ENCODE assay signal across 16 cellular contexts in genomic region chr11:126459691-126460404, GRCh38.
DNase-seq lines count a peak whose midpoint lies in the region; TF ChIP-seq lines count a peak whose summit lies in the region.
"Had no signal": no experiment of that assay in that cellular context is flagged by ENCODE, and none has a peak within 500 bp of the region (broad histone marks: within the 10 kb centered on the region; RNA-seq: fewer than 3 reads in every experiment).

No MANE protein-coding gene starts in this region.

- H3K9ac ChIP-seq in neural progenitor cell = no peak overlapping the region

- H3K4me1 Mint-ChIP-seq in neural progenitor cell = peaks cover 4% of the 10 kb centered on the region

- peaks cover 10% of the 10 kb centered on the region for H3K27me3 Mint-ChIP-seq in neural progenitor cell (ENCODE audit: insufficient read depth, low read depth)

- DNase-seq in AG08396 (ENCODE audit: low spot score) (peak; percentile 35), LHCN-M2 (ENCODE audit: low read depth) (peak; percentile 18), fibroblast of peridontal ligament (ENCODE audit: extremely low read depth) (peak; percentile 85), neural progenitor cell (ENCODE audit: low spot score) (no peak), ureter (ENCODE audit: low spot score) (no peak), cortex of kidney (lab: John Stamatoyannopoulos, UW) (no peak)
- no peak for DNase-seq in activated CD8-positive, alpha-beta memory T cell treated with anti-CD3 and anti-CD28 coated beads for 24 hours
- DNase-seq in activated CD4-positive, alpha-beta T cell treated with anti-CD3 and anti-CD28 coated beads for 4 hours = no peak
- DNase-seq: activated B cell treated with CpG ODN at 0.5 μM for 24 hours; activated CD8-positive, alpha-beta memory T cell treated with anti-CD3 and anti-CD28 coated beads, Interleukin-2, amount 50 U/mL, for 4 hours; EL; NCI-H226; T-cell had no signal

- no peak overlapping the region for H3K4me2 ChIP-seq in neural progenitor cell

- no peaks in the 10 kb centered on the region for H3K9me3 Mint-ChIP-seq in neural progenitor cell
- H3K9me3 Mint-ChIP-seq: activated B cell treated with CpG ODN at 0.5 μM for 24 hours, T-cell had no signal

- H3K36me3 ChIP-seq in neural progenitor cell = no peaks in the 10 kb centered on the region
- H3K36me3 ChIP-seq: neutrophil, tibial nerve had no signal

- no peaks in the 10 kb centered on the region for H3K9me3 ChIP-seq in neural progenitor cell (ENCODE audit: low read depth)
- H3K9me3 ChIP-seq: neutrophil had no signal

- H3K4me3 Mint-ChIP-seq in neural progenitor cell = no peak overlapping the region
- H3K4me3 Mint-ChIP-seq: activated B cell treated with CpG ODN at 0.5 μM for 24 hours, T-cell had no signal

- peak overlapping the region; percentile 43 for H3K27ac Mint-ChIP-seq in neural progenitor cell
- H3K27ac Mint-ChIP-seq: activated B cell treated with CpG ODN at 0.5 μM for 24 hours, T-cell had no signal

- TF ChIP-seq CTCF in neural progenitor cell (IDR thresholded peaks at IDR 0.05) = no peak

- no peaks in the 10 kb centered on the region for H3K27me3 ChIP-seq in neural progenitor cell
- H3K27me3 ChIP-seq: neutrophil, tibial nerve had no signal

- H3K27ac ChIP-seq in neural progenitor cell = no peak overlapping the region
- H3K27ac ChIP-seq: C4-2B, neutrophil, tibial nerve had no signal

- no peak overlapping the region for H3K4me3 ChIP-seq in neural progenitor cell
- H3K4me3 ChIP-seq: tibial nerve had no signal

- no peaks in the 10 kb centered on the region for H4K20me1 ChIP-seq in neural progenitor cell (ENCODE audit: low read depth)

- no peaks in the 10 kb centered on the region for H3F3A ChIP-seq in neural progenitor cell (ENCODE audit: low read depth)

- H2AFZ ChIP-seq in neural progenitor cell (replicated peaks) = no peak overlapping the region

- no peaks in the 10 kb centered on the region for H3K36me3 Mint-ChIP-seq in neural progenitor cell
- H3K36me3 Mint-ChIP-seq: T-cell had no signal

- peaks cover 3% of the 10 kb centered on the region for H3K4me1 ChIP-seq in neural progenitor cell

- no peaks in the 10 kb centered on the region for H3K79me2 ChIP-seq in neural progenitor cell (ENCODE audit: low read depth)

Comparison
In these comparisons a context has a peak if more than half of its experiments do, and no peak if none do; other contexts are left out.
1. DNase-seq: peak in AG08396 (single experiment), LHCN-M2 (single experiment) and fibroblast of peridontal ligament (single experiment); none in neural progenitor cell (single experiment), ureter (single experiment), cortex of kidney (single experiment), activated CD8-positive, alpha-beta memory T cell treated with anti-CD3 and anti-CD28 coated beads for 24 hours (single experiment) and activated CD4-positive, alpha-beta T cell treated with anti-CD3 and anti-CD28 coated beads for 4 hours (0 of 2).